In the genomic region with DNA sequence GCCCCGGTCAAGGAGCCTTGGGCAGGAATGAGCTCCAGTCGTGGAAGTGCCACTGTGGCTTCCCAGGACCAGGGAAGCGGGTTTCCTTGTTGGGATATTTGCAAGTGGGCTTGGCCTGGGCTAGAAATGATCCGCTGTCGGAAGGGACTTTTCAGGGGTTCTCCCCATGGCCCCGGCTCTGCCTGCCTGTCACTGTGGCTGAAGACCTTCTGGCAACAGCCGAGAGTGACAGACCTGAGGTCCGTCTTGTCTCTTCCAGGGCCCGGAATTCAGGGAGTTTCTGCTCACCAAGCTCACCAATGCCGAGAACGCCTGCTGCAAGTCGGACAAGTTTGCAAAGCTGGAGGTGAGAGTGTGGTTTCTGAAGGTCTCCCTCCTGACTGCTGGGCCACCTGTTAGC, we compare ENCODE assay signal across 21 cellular contexts. TPM values are rescaled to one million over a fixed set of nuclear protein-coding genes. Genes with fewer than 3 reads are reported as not detected.
"Had no signal": no experiment of that assay in that cellular context is flagged by ENCODE, and none has a peak within 500 bp of the region (broad histone marks: within the 10 kb centered on the region; RNA-seq: fewer than 3 reads in every experiment).

No MANE protein-coding gene starts in this region.

- H3K4me1 Mint-ChIP-seq: activated T-helper 17 cell treated with anti-CD3 and anti-CD28 coated beads, Interleukin-2, amount 50 U/mL, for 72 hours had no signal

- H3K36me3 ChIP-seq: ascending aorta, breast epithelium, gastrocnemius medialis, right lobe of liver had no signal

- H3K4me3 Mint-ChIP-seq: activated naive CD4-positive, alpha-beta T cell treated with anti-CD3 and anti-CD28 coated beads, Interleukin-2, amount 10 ng/mL, durations not matched to agents 7 days and 5 days; activated T-helper 17 cell treated with anti-CD3 and anti-CD28 coated beads, Interleukin-2, amount 50 U/mL, for 72 hours; immature natural killer cell had no signal

- H3K9me3 ChIP-seq: ascending aorta, breast epithelium, gastrocnemius medialis, heart left ventricle, right lobe of liver, stomach, testis had no signal

- H3K27me3 Mint-ChIP-seq: activated T-helper 17 cell treated with anti-CD3 and anti-CD28 coated beads, Interleukin-2, amount 50 U/mL, for 72 hours; naive thymus-derived CD8-positive, alpha-beta T cell; progenitor cell of endocrine pancreas had no signal

- H3K27ac Mint-ChIP-seq: activated naive CD4-positive, alpha-beta T cell treated with anti-CD3 and anti-CD28 coated beads, Interleukin-2, amount 10 ng/mL, durations not matched to agents 7 days and 5 days; progenitor cell of endocrine pancreas had no signal

- H3K27me3 ChIP-seq: ascending aorta, breast epithelium, gastrocnemius medialis, heart left ventricle, right lobe of liver, stomach, testis had no signal

- H3K9me3 Mint-ChIP-seq: activated naive CD4-positive, alpha-beta T cell treated with anti-CD3 and anti-CD28 coated beads, Interleukin-2, amount 10 ng/mL, durations not matched to agents 7 days and 5 days; activated T-helper 17 cell treated with anti-CD3 and anti-CD28 coated beads, Interleukin-2, amount 50 U/mL, for 72 hours; immature natural killer cell; naive thymus-derived CD8-positive, alpha-beta T cell had no signal

- H3K4me3 ChIP-seq: ascending aorta, breast epithelium, gastrocnemius medialis, heart left ventricle, right lobe of liver, stomach, testis had no signal

- H3K27ac ChIP-seq: epithelial cell of prostate, right lobe of liver, testis had no signal

- DNase-seq: activated CD4-positive, alpha-beta T cell treated with anti-CD3 and anti-CD28 coated beads for 1 hour; activated CD4-positive, alpha-beta T cell treated with anti-CD3 and anti-CD28 coated beads, Interleukin-2, amount 50 U/mL, for 4 hours; activated naive CD4-positive, alpha-beta T cell treated with anti-CD3 and anti-CD28 coated beads, Interleukin-2, amount 10 ng/mL, durations not matched to agents 7 days and 5 days; gastrocnemius medialis; immature natural killer cell; left colon; naive thymus-derived CD8-positive, alpha-beta T cell; stomach; testis had no signal

- ATAC-seq: activated T-helper 17 cell treated with anti-CD3 and anti-CD28 coated beads, Interleukin-2, amount 50 U/mL, for 72 hours; gastrocnemius medialis; left colon; naive thymus-derived CD8-positive, alpha-beta T cell; right lobe of liver had no signal

RNA-seq across cellular contexts. Expression of a gene that starts 57.7 kb away (rescaled TPM):
- total RNA-seq: activated T-helper 17 cell treated with anti-CD3 and anti-CD28 coated beads, Interleukin-2, amount 50 U/mL, for 72 hours; ascending aorta; breast epithelium; cerebellum; dermis microvascular lymphatic vessel endothelial cell; gastrocnemius medialis; heart left ventricle; left colon; lung microvascular endothelial cell; mucosa of gallbladder; naive thymus-derived CD8-positive, alpha-beta T cell; progenitor cell of endocrine pancreas; right lobe of liver; stomach; testis; ureter had no signal
- polyA plus RNA-seq: heart left ventricle; immature natural killer cell; naive thymus-derived CD8-positive, alpha-beta T cell; stomach had no signal
